ENCODE assay signal across 9 cellular contexts in genomic region chr3:120678331-120678845, GRCh38. TPM values are rescaled to one million over a fixed set of nuclear protein-coding genes. Genes with fewer than 3 reads are reported as not detected.
A peak's percentile ranks its signal among the peaks of the same experiment; 100 is the strongest.
DNase-seq lines count a peak whose midpoint lies in the region; FAIRE-seq and TF ChIP-seq lines count a peak whose summit lies in the region.
"Had no signal": no experiment of that assay in that cellular context is flagged by ENCODE, and none has a peak within 500 bp of the region (broad histone marks: within the 10 kb centered on the region; RNA-seq: fewer than 3 reads in every experiment).

No MANE protein-coding gene starts in this region.

- peak overlapping the region; percentile 37 for H2AFZ ChIP-seq in astrocyte (ENCODE audit: low read depth, low read length)

- peak overlapping the region; percentile 32 for H3K9ac ChIP-seq in astrocyte (ENCODE audit: low read length)

- CTCF ChIA-PET in activated CD4-positive, alpha-beta memory T cell treated with anti-CD3 and anti-CD28 coated beads for 36 hours (lab: Charles Lee), result interaction anchor here (1.1 kb wide), 1 partner anchor 70 kb away, joined by 5 read pairs; no protein-coding TSS in a partner anchor

- H3K27me3 ChIP-seq in HAP-1 (ENCODE audit: low read depth) (no peaks in the 10 kb centered on the region), astrocyte (ENCODE audit: insufficient read depth, low read length) (no peaks in the 10 kb centered on the region)

- no peaks in the 10 kb centered on the region for H4K20me1 ChIP-seq in astrocyte (ENCODE audit: insufficient read depth, low read length)

- H3K4me3 Mint-ChIP-seq in astrocyte (ENCODE audit: unreplicated experiment), result peak overlapping the region; percentile 47
- H3K4me3 Mint-ChIP-seq in activated CD4-positive, alpha-beta memory T cell treated with anti-CD3 and anti-CD28 coated beads for 36 hours, result no peak overlapping the region
- H3K4me3 Mint-ChIP-seq: stimulated activated naive CD8-positive, alpha-beta T cell treated with anti-CD3 and anti-CD28 coated beads, Interleukin-15, Interleukin-2, amounts not matched to agents 100 ng/mL and 50 ng/mL, for 24 hours had no signal

- in situ Hi-C loops in HAP-1 (cut with MboI; ENCODE audit: low sequenced_read_pairs), result no loop called here

- H3K4me3 ChIP-seq in HAP-1 (no peak overlapping the region), astrocyte (ENCODE audit: insufficient read depth, low read depth, low read length) (no peak overlapping the region), skeletal muscle cell (ENCODE audit: low read depth, low read length) (peak overlapping the region; percentile 10)

- H3K4me1 ChIP-seq in HAP-1, result peaks cover 18% of the 10 kb centered on the region
- peaks cover 10% of the 10 kb centered on the region for H3K4me1 ChIP-seq in astrocyte (ENCODE audit: insufficient read depth, low read length)

- H3K36me3 ChIP-seq in HAP-1 (replicated peaks) (no peaks in the 10 kb centered on the region), astrocyte (ENCODE audit: insufficient read depth, low read length) (no peaks in the 10 kb centered on the region)

- POLR2A ChIA-PET in activated CD4-positive, alpha-beta memory T cell treated with anti-CD3 and anti-CD28 coated beads for 36 hours (lab: Charles Lee), result no interaction called here

- H3K27ac ChIP-seq in astrocyte (ENCODE audit: low read depth, low read length), result peak overlapping the region; percentile 22

- FAIRE-seq in astrocyte (lab: Jason Lieb, UNC), result peak; percentile 26

- H3K27me3 Mint-ChIP-seq in astrocyte (ENCODE audit: low read depth, unreplicated experiment), result no peaks in the 10 kb centered on the region
- H3K27me3 Mint-ChIP-seq in activated CD4-positive, alpha-beta memory T cell treated with anti-CD3 and anti-CD28 coated beads for 36 hours, result peaks cover 4% of the 10 kb centered on the region

- DNase-seq in GF-D8 (lab: John Stamatoyannopoulos, UW) (peak; percentile 87), HAP-1 (ENCODE audit: low spot score in 2 of 2) (peak; percentile 67 to 88), LoVo (ENCODE audit: low spot score) (peak; percentile 84), astrocyte (ENCODE audit: low read depth) (peak; percentile 71), hypothalamus (lab: John Stamatoyannopoulos, UW) (peak in 35 of 51 donors; percentile 2 to 81 (median 35)), skeletal muscle cell (ENCODE audit: low read depth) (peak; percentile 90), NCI-H2196 treated with DMSO at 0.1 percent for 48 hours (lab: John Stamatoyannopoulos, UW; ENCODE audit: unreplicated experiment) (no peak)
- DNase-seq in activated CD4-positive, alpha-beta memory T cell treated with anti-CD3 and anti-CD28 coated beads for 36 hours, result no peak

- H3K9me3 ChIP-seq in HAP-1 (no peaks in the 10 kb centered on the region), astrocyte (ENCODE audit: insufficient read depth, low read depth, low read length) (no peaks in the 10 kb centered on the region)

- peaks cover 27% of the 10 kb centered on the region for H3K4me1 Mint-ChIP-seq in astrocyte (ENCODE audit: low read depth, unreplicated experiment)
- H3K4me1 Mint-ChIP-seq in activated CD4-positive, alpha-beta memory T cell treated with anti-CD3 and anti-CD28 coated beads for 36 hours (ENCODE audit: low read depth), result peaks cover 3% of the 10 kb centered on the region

- no peaks in the 10 kb centered on the region for H3K79me2 ChIP-seq in astrocyte (ENCODE audit: insufficient read depth, low read length)

- peak overlapping the region; percentile 69 for H3K4me2 ChIP-seq in astrocyte (ENCODE audit: low read length)

- intact Hi-C loops in activated CD4-positive, alpha-beta memory T cell treated with anti-CD3 and anti-CD28 coated beads for 36 hours (cut with micrococcal nuclease), result no loop called here

- H3K27ac Mint-ChIP-seq in astrocyte (ENCODE audit: unreplicated experiment), result peak overlapping the region; percentile 64
- H3K27ac Mint-ChIP-seq in activated CD4-positive, alpha-beta memory T cell treated with anti-CD3 and anti-CD28 coated beads for 36 hours, result no peak overlapping the region
- H3K27ac Mint-ChIP-seq: stimulated activated naive CD8-positive, alpha-beta T cell treated with anti-CD3 and anti-CD28 coated beads, Interleukin-15, Interleukin-2, amounts not matched to agents 100 ng/mL and 50 ng/mL, for 24 hours had no signal

- no peaks in the 10 kb centered on the region for H3K36me3 Mint-ChIP-seq in astrocyte (ENCODE audit: low read depth, unreplicated experiment)
- H3K36me3 Mint-ChIP-seq in activated CD4-positive, alpha-beta memory T cell treated with anti-CD3 and anti-CD28 coated beads for 36 hours, result peaks cover 3% of the 10 kb centered on the region

- TF ChIP-seq CTCF in astrocyte (IDR thresholded peaks at IDR 0.05; ENCODE audit: insufficient read depth, low read depth, low read length), result no peak

- H3K9me3 Mint-ChIP-seq in astrocyte (ENCODE audit: unreplicated experiment), result peaks cover 5% of the 10 kb centered on the region
- peaks cover 11% of the 10 kb centered on the region for H3K9me3 Mint-ChIP-seq in activated CD4-positive, alpha-beta memory T cell treated with anti-CD3 and anti-CD28 coated beads for 36 hours

RNA-seq across cellular contexts. Expression of gene HGD, which starts 3.7 kb away (rescaled TPM):
- total RNA-seq in astrocyte, result 0.52 TPM in 1 of 2 replicates, not detected in the other
- total RNA-seq in activated CD4-positive, alpha-beta memory T cell treated with anti-CD3 and anti-CD28 coated beads for 36 hours, result under 1 TPM in 1 of 2 experiments, not detected in 1; 0.12 TPM

Comparison
In these comparisons a context has a peak if more than half of its experiments do, and no peak if none do; other contexts are left out.
1. DNase-seq: peak in GF-D8 (single experiment), HAP-1 (2 of 2), LoVo (single experiment), astrocyte (single experiment), hypothalamus (35 of 51) and skeletal muscle cell (single experiment); none in activated CD4-positive, alpha-beta memory T cell treated with anti-CD3 and anti-CD28 coated beads for 36 hours (single experiment) and NCI-H2196 treated with DMSO at 0.1 percent for 48 hours (single experiment).